ENCODE assay signal across 17 cellular contexts in the genomic region with DNA sequence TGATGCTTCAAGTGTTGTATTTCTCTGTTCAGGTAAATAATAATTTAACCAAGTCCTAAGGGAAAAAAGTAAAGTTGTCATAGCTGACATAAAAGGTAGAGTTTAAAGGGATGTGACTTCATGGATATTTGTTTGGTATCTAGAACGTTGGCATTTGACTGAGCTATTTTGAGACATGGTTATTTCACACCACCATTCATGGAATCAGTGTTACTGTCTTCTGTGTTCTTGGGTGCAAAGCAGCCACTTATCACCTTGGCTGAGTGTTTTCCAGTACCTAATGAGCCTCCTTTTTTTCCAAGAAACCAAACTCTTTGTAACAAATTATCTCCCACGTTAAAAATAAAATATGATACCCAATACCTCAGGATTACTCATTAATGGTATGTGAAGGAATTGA.
A peak's percentile ranks its signal among the peaks of the same experiment; 100 is the strongest.
DNase-seq lines count a peak whose midpoint lies in the region; ATAC-seq, FAIRE-seq and TF ChIP-seq lines count a peak whose summit lies in the region.
"Had no signal": no experiment of that assay in that cellular context is flagged by ENCODE, and none has a peak within 500 bp of the region (broad histone marks: within the 10 kb centered on the region; RNA-seq: fewer than 3 reads in every experiment).

No MANE protein-coding gene starts in this region.

- H4K91ac ChIP-seq in neuronal stem cell (ENCODE audit: low read depth, low read length, poor library complexity): no peak overlapping the region

- H3K4me1 ChIP-seq in HepG2 (ENCODE audit: insufficient read depth, low read length): no peaks in the 10 kb centered on the region; the same call in 1 of the 2 replicates
- peaks cover 0 to 10% (median 0%) of the 10 kb centered on the region in 4 donors for H3K4me1 ChIP-seq in right lobe of liver
- H3K4me1 ChIP-seq in heart right ventricle: peaks cover 11 to 75% (median 49%) of the 10 kb centered on the region in 9 donors
- H3K4me1 ChIP-seq in right cardiac atrium (ENCODE audit: control insufficient read depth, insufficient read depth, low read length): peaks cover 10% of the 10 kb centered on the region
- H3K4me1 ChIP-seq in upper lobe of right lung: peaks cover 18% of the 10 kb centered on the region
- H3K4me1 ChIP-seq in neuronal stem cell (ENCODE audit: control insufficient read depth in 2 of 2, insufficient read depth in 1 of 2, low read depth in 1 of 2, low read length in 2 of 2): peaks cover 0 to 2% of the 10 kb centered on the region in 2 donors

- H2AFZ ChIP-seq in HepG2 (ENCODE audit: low read length) (no peak overlapping the region), neuronal stem cell (ENCODE audit: low read length) (no peak overlapping the region)

- no peak overlapping the region for H2BK5ac ChIP-seq in neuronal stem cell (ENCODE audit: low read length)

- WGBS in HepG2 (ENCODE audit: low lambda C conversion rate): 90% methylated on average over 2 of the region's 2 CpGs
- 75% methylated on average over 2 of the region's 2 CpGs for WGBS in right lobe of liver (ENCODE audit: insufficient coverage, low coverage, low lambda C conversion rate, missing lambda C conversion rate)
- 40 to 49% methylated on average over 2 of the region's 2 CpGs for WGBS in heart right ventricle, 2 donors
- WGBS in right cardiac atrium: 49% methylated on average over 2 of the region's 2 CpGs
- no CpG with 5 or more reads among the region's 2 CpGs for WGBS in neuronal stem cell (ENCODE audit: extremely low coverage in 2 of 2, insufficient read length in 2 of 2, insufficient replicate concordance in 1 of 2), 2 donors

- H2BK120ac ChIP-seq in neuronal stem cell (ENCODE audit: low read depth, low read length): no peak overlapping the region

- H4K8ac ChIP-seq in neuronal stem cell (ENCODE audit: low read depth, low read length): no peak overlapping the region

- no peak overlapping the region for H2BK12ac ChIP-seq in neuronal stem cell (ENCODE audit: low read length)

- H4K20me1 ChIP-seq in HepG2 (ENCODE audit: insufficient read depth, low read length): peaks cover 88% of the 10 kb centered on the region

- H3K27ac Mint-ChIP-seq in stimulated activated effector memory CD8-positive, alpha-beta T cell treated with anti-CD3 and anti-CD28 coated beads, Interleukin-12 subunit alpha, Interleukin-12 subunit beta, amount 100 ng/mL, for 72 hours: peak overlapping the region; percentile 2
- H3K27ac Mint-ChIP-seq: B cell; CD4-positive, alpha-beta T cell; HFFc6 had no signal

- H3K9ac ChIP-seq in HepG2 (ENCODE audit: insufficient read depth, low read depth, low read length) (no peak overlapping the region), neuronal stem cell (ENCODE audit: low read depth, low read length, poor library complexity) (no peak overlapping the region)

- POLR2A ChIA-PET in HepG2 (lab: Yijun Ruan, JAX): no interaction called here

- no peak for ATAC-seq in HepG2
- ATAC-seq in right lobe of liver: no peak
- peak in 5 of 8 donors; percentile 35 to 74 (median 54) for ATAC-seq in heart right ventricle
- ATAC-seq in right cardiac atrium: peak; percentile 36 to 45
- ATAC-seq in stimulated activated effector memory CD8-positive, alpha-beta T cell treated with anti-CD3 and anti-CD28 coated beads, Interleukin-12 subunit alpha, Interleukin-12 subunit beta, amount 100 ng/mL, for 72 hours: no peak
- ATAC-seq in upper lobe of right lung: no peak

- H3K36me3 ChIP-seq in HepG2 (replicated peaks in 1 of 2; ENCODE audit: control insufficient read depth in 1 of 2, insufficient read depth in 2 of 2, low read length in 2 of 2) (peaks cover 36 to 95% of the 10 kb centered on the region in 2 experiments), right lobe of liver (peaks cover 0 to 33% (median 7%) of the 10 kb centered on the region in 4 donors), heart right ventricle (peaks cover 0 to 97% (median 14%) of the 10 kb centered on the region in 9 donors), upper lobe of right lung (peaks cover 46% of the 10 kb centered on the region), neuronal stem cell (replicated peaks in 1 of 2; ENCODE audit: control insufficient read depth in 2 of 2, insufficient read depth in 2 of 2, low read length in 2 of 2) (peaks cover 15 to 97% of the 10 kb centered on the region in 2 donors)

- in situ Hi-C loops in HepG2 (cut with HindIII; ENCODE audit: extremely low pct_ligation_motif_present, low pct_unique_long_range_greater_than_20kb): no loop called here

- TF ChIP-seq POLR2A in HepG2 (IDR thresholded peaks at IDR 0.05; ENCODE audit: insufficient read depth in 1 of 2, low read depth in 2 of 2, low read length in 2 of 2) (no peak), right lobe of liver (IDR thresholded peaks at IDR 0.05) (no peak)

- FAIRE-seq in HepG2 (lab: Jason Lieb, UNC): no peak
- FAIRE-seq: A204.1 had no signal

- H3K23ac ChIP-seq in neuronal stem cell (ENCODE audit: low read depth, low read length, poor library complexity): no peak overlapping the region

- H3K18ac ChIP-seq in neuronal stem cell (ENCODE audit: low read length): no peak overlapping the region

- DNase-seq in HepG2 (ENCODE audit: low spot score): no peak
- DNase-seq in right lobe of liver: no peak
- DNase-seq in heart right ventricle: no peak
- no peak for DNase-seq in right cardiac atrium
- no peak for DNase-seq in stimulated activated effector memory CD8-positive, alpha-beta T cell treated with anti-CD3 and anti-CD28 coated beads, Interleukin-12 subunit alpha, Interleukin-12 subunit beta, amount 100 ng/mL, for 72 hours (ENCODE audit: low spot score in 2 of 2)
- no peak for DNase-seq in upper lobe of right lung
- DNase-seq in NCI-H2029 treated with DMSO at 0.1 percent for 48 hours (lab: John Stamatoyannopoulos, UW): no peak
- no peak for DNase-seq in neuronal stem cell (ENCODE audit: low spot score)
- DNase-seq: C1 segment of cervical spinal cord; Calu3; CD4-positive, alpha-beta T cell; DMS 273 treated with DMSO at 0.1 percent for 48 hours; HCEC 1CT; HFFc6 had no signal

- no peak overlapping the region for H3K4me3 ChIP-seq in HepG2 (replicated peaks in 1 of 3; ENCODE audit: insufficient read depth in 1 of 3, low read depth in 2 of 3, low read length in 3 of 3)
- H3K4me3 ChIP-seq in right lobe of liver: no peak overlapping the region
- H3K4me3 ChIP-seq in heart right ventricle: no peak overlapping the region
- no peak overlapping the region for H3K4me3 ChIP-seq in right cardiac atrium (ENCODE audit: low read length)
- H3K4me3 ChIP-seq in upper lobe of right lung: no peak overlapping the region
- no peak overlapping the region for H3K4me3 ChIP-seq in neuronal stem cell (ENCODE audit: low read length in 2 of 2)

- H3K27me3 ChIP-seq in HepG2 (ENCODE audit: control insufficient read depth in 1 of 2, insufficient read depth in 2 of 2, low read length in 2 of 2) (no peaks in the 10 kb centered on the region), right lobe of liver (no peaks in the 10 kb centered on the region), heart right ventricle (no peaks in the 10 kb centered on the region), right cardiac atrium (ENCODE audit: control insufficient read depth, insufficient read depth) (no peaks in the 10 kb centered on the region), upper lobe of right lung (no peaks in the 10 kb centered on the region), neuronal stem cell (ENCODE audit: control insufficient read depth in 3 of 3, insufficient read depth in 3 of 3, low read depth in 1 of 3, low read length in 3 of 3) (no peaks in the 10 kb centered on the region)

- H3K4me1 Mint-ChIP-seq in stimulated activated effector memory CD8-positive, alpha-beta T cell treated with anti-CD3 and anti-CD28 coated beads, Interleukin-12 subunit alpha, Interleukin-12 subunit beta, amount 100 ng/mL, for 72 hours: peaks cover 24% of the 10 kb centered on the region

- H3K4me2 ChIP-seq in HepG2 (ENCODE audit: low read depth, low read length): no peak overlapping the region
- no peak overlapping the region for H3K4me2 ChIP-seq in neuronal stem cell (ENCODE audit: insufficient read depth, low read length, poor library complexity, severe bottlenecking)

- no peak for TF ChIP-seq RAD21 in HepG2 (CRISPR knock-in tag; IDR thresholded peaks at IDR 0.05)

- no peak overlapping the region for H3K4ac ChIP-seq in neuronal stem cell (ENCODE audit: low read length)

- no peak overlapping the region for H2AK5ac ChIP-seq in neuronal stem cell (ENCODE audit: low read depth, low read length)

- H3K27ac ChIP-seq in HepG2 (ENCODE audit: extremely low read length, insufficient read depth, low read length) (no peak overlapping the region), right lobe of liver (no peak overlapping the region), heart right ventricle (peak overlapping the region in 9 of 10 donors; percentile 26 to 84 (median 82)), right cardiac atrium (ENCODE audit: low read length) (peak overlapping the region; percentile 90), upper lobe of right lung (no peak overlapping the region), neuronal stem cell (replicated peaks; ENCODE audit: low read length) (no peak overlapping the region)
- H3K27ac ChIP-seq: HL-60 had no signal

- no peak overlapping the region for H2BK15ac ChIP-seq in neuronal stem cell (ENCODE audit: low read length)

- peaks cover 3% of the 10 kb centered on the region for H3K79me1 ChIP-seq in neuronal stem cell (ENCODE audit: low read depth, low read length)

- H3K79me2 ChIP-seq in HepG2 (ENCODE audit: insufficient read depth, low read length): peaks cover 51% of the 10 kb centered on the region

- CTCF ChIA-PET in HepG2 (lab: Yijun Ruan, JAX; ENCODE audit: low intra/inter-chr PET ratio, low total read pairs): no interaction called here

- peaks cover 28% of the 10 kb centered on the region for H3K36me3 Mint-ChIP-seq in stimulated activated effector memory CD8-positive, alpha-beta T cell treated with anti-CD3 and anti-CD28 coated beads, Interleukin-12 subunit alpha, Interleukin-12 subunit beta, amount 100 ng/mL, for 72 hours

- H3K14ac ChIP-seq in neuronal stem cell (ENCODE audit: low read length): no peak overlapping the region

- H3K4me3 Mint-ChIP-seq in stimulated activated effector memory CD8-positive, alpha-beta T cell treated with anti-CD3 and anti-CD28 coated beads, Interleukin-12 subunit alpha, Interleukin-12 subunit beta, amount 100 ng/mL, for 72 hours: no peak overlapping the region
- H3K4me3 Mint-ChIP-seq: B cell; CD4-positive, alpha-beta T cell; HFFc6 had no signal

- no TSS peak for BruUV-seq in HepG2 (replicated peaks; lab: Mats Ljungman, UMichigan)

- TF ChIP-seq CTCF in HepG2 (CRISPR knock-in tag; IDR thresholded peaks at IDR 0.05) (no peak), right lobe of liver (IDR thresholded peaks at IDR 0.05) (no peak), heart right ventricle (IDR thresholded peaks at IDR 0.05) (no peak), upper lobe of right lung (IDR thresholded peaks at IDR 0.05) (no peak)

- H3K9me3 Mint-ChIP-seq in stimulated activated effector memory CD8-positive, alpha-beta T cell treated with anti-CD3 and anti-CD28 coated beads, Interleukin-12 subunit alpha, Interleukin-12 subunit beta, amount 100 ng/mL, for 72 hours: no peaks in the 10 kb centered on the region
- H3K9me3 Mint-ChIP-seq: CD4-positive, alpha-beta T cell; HFFc6 had no signal

- H3K9me3 ChIP-seq in HepG2 (ENCODE audit: low read length) (no peaks in the 10 kb centered on the region), right lobe of liver (no peaks in the 10 kb centered on the region), heart right ventricle (peaks cover 0 to 14% (median 0%) of the 10 kb centered on the region in 11 donors), right cardiac atrium (ENCODE audit: control insufficient read depth, low read length) (no peaks in the 10 kb centered on the region), upper lobe of right lung (no peaks in the 10 kb centered on the region), neuronal stem cell (replicated peaks in 1 of 2; ENCODE audit: control insufficient read depth in 2 of 2, insufficient read depth in 1 of 2, low read depth in 1 of 2, low read length in 2 of 2) (peaks cover 2 to 5% of the 10 kb centered on the region in 2 donors)

- intact Hi-C loops in HepG2 (cut with micrococcal nuclease; ENCODE audit: unreplicated experiment): no loop called here
- intact Hi-C loops in right lobe of liver (cut with DNase I): no loop called here
- intact Hi-C loops in heart right ventricle (cut with DNase I): loop anchor here in 1 of 10 donors (5.0 kb wide), 1 partner anchor 35 kb away; no protein-coding TSS in a partner anchor
- intact Hi-C loops in right cardiac atrium (cut with DNase I): loop anchor here in 1 of 4 donors (10.0 kb wide), 1 partner anchor 248 kb away; no protein-coding TSS in a partner anchor
- intact Hi-C loops in upper lobe of right lung (cut with DNase I): no loop called here

- TF ChIP-seq EP300 in HepG2 (IDR thresholded peaks at IDR 0.05; ENCODE audit: low read depth in 2 of 2, low read length in 2 of 2) (no peak), HepG2 (CRISPR knock-in tag; IDR thresholded peaks at IDR 0.05; ENCODE audit: borderline replicate concordance) (no peak)

Comparison
In these comparisons a context has a peak if more than half of its experiments do, and no peak if none do; other contexts are left out.
1. ATAC-seq: peak in heart right ventricle (5 of 8) and right cardiac atrium (2 of 2); none in HepG2 (single experiment), right lobe of liver (0 of 4), stimulated activated effector memory CD8-positive, alpha-beta T cell treated with anti-CD3 and anti-CD28 coated beads, Interleukin-12 subunit alpha, Interleukin-12 subunit beta, amount 100 ng/mL, for 72 hours (single experiment) and upper lobe of right lung (single experiment).
2. H3K27ac ChIP-seq: peak in heart right ventricle (9 of 10) and right cardiac atrium (single experiment); none in HepG2 (single experiment), right lobe of liver (0 of 3), upper lobe of right lung (single experiment) and neuronal stem cell (single experiment).